20 cellular contexts compared by ENCODE assay signal in genomic region chr4:102533916-102534315, GRCh38. TPM values are rescaled to one million over a fixed set of nuclear protein-coding genes. Genes with fewer than 3 reads are reported as not detected.
DNase-seq lines count a peak whose midpoint lies in the region; ATAC-seq and TF ChIP-seq lines count a peak whose summit lies in the region.
"Had no signal": no experiment of that assay in that cellular context is flagged by ENCODE, and none has a peak within 500 bp of the region (broad histone marks: within the 10 kb centered on the region; RNA-seq: fewer than 3 reads in every experiment).

No MANE protein-coding gene starts in this region.

- DNase-seq in NCI-H1105 treated with DMSO at 0.1 percent for 48 hours (lab: John Stamatoyannopoulos, UW) (peak; percentile 17), NCI-H1105 (lab: John Stamatoyannopoulos, UW) (no peak), NCI-H2081 treated with DMSO at 0.1 percent for 48 hours (lab: John Stamatoyannopoulos, UW) (peak; percentile 40), nephron progenitor cell (no peak), SJCRH30 (no peak), upper lobe of right lung (no peak), SIG-M5 treated with dmso at 0.1 percent for 504 hours (lab: John Stamatoyannopoulos, UW; ENCODE audit: unreplicated experiment) (no peak)
- DNase-seq in activated naive CD8-positive, alpha-beta T cell treated with anti-CD3 and anti-CD28 coated beads, Interleukin-2, amount 50 U/mL, for 24 hours, result no peak
- DNase-seq: activated T-cell treated with anti-CD3 and anti-CD28 coated beads, Interleukin-2, amount 50 U/mL, for 4 hours; caudate nucleus; DMS79; head of caudate nucleus; NCI-H187 treated with DMSO at 0.1 percent for 48 hours; NCI-H524; Peyer's patch; SK-N-SH; transverse colon had no signal

- no peaks in the 10 kb centered on the region for H3K27me3 Mint-ChIP-seq in activated naive CD8-positive, alpha-beta T cell treated with anti-CD3 and anti-CD28 coated beads, Interleukin-2, amount 50 U/mL, for 24 hours
- H3K27me3 Mint-ChIP-seq in nephron progenitor cell (ENCODE audit: low read depth, poor library complexity), result no peaks in the 10 kb centered on the region

- peak overlapping the region; percentile 90 for H3K27ac Mint-ChIP-seq in activated naive CD8-positive, alpha-beta T cell treated with anti-CD3 and anti-CD28 coated beads, Interleukin-2, amount 50 U/mL, for 24 hours
- peak overlapping the region; percentile 28 for H3K27ac Mint-ChIP-seq in nephron progenitor cell
- H3K27ac Mint-ChIP-seq: nephron had no signal

- H3K27me3 ChIP-seq in SJCRH30, result no peaks in the 10 kb centered on the region
- no peaks in the 10 kb centered on the region for H3K27me3 ChIP-seq in upper lobe of right lung
- H3K27me3 ChIP-seq: BLaER1 treated with 17β-estradiol and CSF1 and Interleukin-3, amounts not matched to agents 10 nM and 100 nM; Peyer's patch; transverse colon had no signal

- H3K4me1 ChIP-seq in SJCRH30 (peaks cover 90% of the 10 kb centered on the region), upper lobe of right lung (no peaks in the 10 kb centered on the region)
- H3K4me1 ChIP-seq: Peyer's patch had no signal

- H3K9me3 Mint-ChIP-seq in activated naive CD8-positive, alpha-beta T cell treated with anti-CD3 and anti-CD28 coated beads, Interleukin-2, amount 50 U/mL, for 24 hours, result no peaks in the 10 kb centered on the region
- no peaks in the 10 kb centered on the region for H3K9me3 Mint-ChIP-seq in nephron progenitor cell
- H3K9me3 Mint-ChIP-seq: activated T-cell treated with anti-CD3 and anti-CD28 coated beads, Interleukin-2, amount 50 U/mL, for 4 hours; nephron had no signal

- no peak for ATAC-seq in activated naive CD8-positive, alpha-beta T cell treated with anti-CD3 and anti-CD28 coated beads, Interleukin-2, amount 50 U/mL, for 24 hours
- ATAC-seq in upper lobe of right lung, result no peak
- ATAC-seq: K562 had no signal

- H3K27ac ChIP-seq in SJCRH30 (no peak overlapping the region), upper lobe of right lung (no peak overlapping the region)
- H3K27ac ChIP-seq: BLaER1 treated with 17β-estradiol and CSF1 and Interleukin-3, amounts not matched to agents 10 nM and 100 nM; Peyer's patch had no signal

- H3K36me3 ChIP-seq in SJCRH30 (peaks cover 4% of the 10 kb centered on the region; the same call in 1 of the 2 replicates), upper lobe of right lung (peaks cover 23% of the 10 kb centered on the region)

- no peaks in the 10 kb centered on the region for H3K9me3 ChIP-seq in SJCRH30 (replicated peaks)
- no peaks in the 10 kb centered on the region for H3K9me3 ChIP-seq in upper lobe of right lung
- H3K9me3 ChIP-seq: BLaER1 treated with 17β-estradiol and CSF1 and Interleukin-3, amounts not matched to agents 10 nM and 100 nM; Peyer's patch; SK-N-SH; transverse colon had no signal

- intact Hi-C loops in upper lobe of right lung (cut with DNase I), result no loop called here

- peak overlapping the region; percentile 46 for H3K4me3 Mint-ChIP-seq in activated naive CD8-positive, alpha-beta T cell treated with anti-CD3 and anti-CD28 coated beads, Interleukin-2, amount 50 U/mL, for 24 hours
- H3K4me3 Mint-ChIP-seq in nephron progenitor cell, result no peak overlapping the region
- H3K4me3 Mint-ChIP-seq: activated T-cell treated with anti-CD3 and anti-CD28 coated beads, Interleukin-2, amount 50 U/mL, for 4 hours; nephron had no signal

- H3K36me3 Mint-ChIP-seq in activated naive CD8-positive, alpha-beta T cell treated with anti-CD3 and anti-CD28 coated beads, Interleukin-2, amount 50 U/mL, for 24 hours (ENCODE audit: low read depth), result peaks cover 73% of the 10 kb centered on the region
- no peaks in the 10 kb centered on the region for H3K36me3 Mint-ChIP-seq in nephron progenitor cell (ENCODE audit: low read depth)

- H3K4me1 Mint-ChIP-seq in activated naive CD8-positive, alpha-beta T cell treated with anti-CD3 and anti-CD28 coated beads, Interleukin-2, amount 50 U/mL, for 24 hours, result peaks cover 84% of the 10 kb centered on the region
- H3K4me1 Mint-ChIP-seq in nephron progenitor cell, result no peaks in the 10 kb centered on the region

- TF ChIP-seq CTCF in nephron progenitor cell (IDR thresholded peaks at IDR 0.05), result no peak
- no peak for TF ChIP-seq CTCF in upper lobe of right lung (IDR thresholded peaks at IDR 0.05)

- H3K4me3 ChIP-seq in SJCRH30 (no peak overlapping the region), upper lobe of right lung (no peak overlapping the region)
- H3K4me3 ChIP-seq: BLaER1 treated with 17β-estradiol and CSF1 and Interleukin-3, amounts not matched to agents 10 nM and 100 nM; K562; Peyer's patch; transverse colon had no signal

RNA-seq across cellular contexts. Expression of gene NFKB1, which starts 32.8 kb away (rescaled TPM):
- 33.6 and 34.2 TPM in 2 replicates for total RNA-seq in SJCRH30 (2014; rRNA removed; shearing (Covaris generic))
- total RNA-seq in upper lobe of right lung, result 48.8 TPM

Comparison
In these comparisons a context has a peak if more than half of its experiments do, and no peak if none do; other contexts are left out.
1. DNase-seq: peak in NCI-H1105 treated with DMSO at 0.1 percent for 48 hours (single experiment) and NCI-H2081 treated with DMSO at 0.1 percent for 48 hours (single experiment); none in NCI-H1105 (single experiment), activated naive CD8-positive, alpha-beta T cell treated with anti-CD3 and anti-CD28 coated beads, Interleukin-2, amount 50 U/mL, for 24 hours (single experiment), nephron progenitor cell (single experiment), SJCRH30 (0 of 2), upper lobe of right lung (single experiment) and SIG-M5 treated with dmso at 0.1 percent for 504 hours (single experiment).